In genomic region chr10:96500519-96500918, GRCh38 we compare ENCODE assay signal across 24 cellular contexts. TPM values are rescaled to one million over a fixed set of nuclear protein-coding genes. Genes with fewer than 3 reads are reported as not detected.
"Had no signal": no experiment of that assay in that cellular context is flagged by ENCODE, and none has a peak within 500 bp of the region (broad histone marks: within the 10 kb centered on the region; RNA-seq: fewer than 3 reads in every experiment).

No MANE protein-coding gene starts in this region.

- H3K9me3 Mint-ChIP-seq: endodermal cell; memory B cell; natural killer cell treated with Interleukin-12 subunit alpha and Interleukin-12 subunit beta and Interleukin-15 and Interleukin-18, amount 100 ng/mL, for 72 hours; neural progenitor cell; stimulated activated memory B cell treated with anti-CD40 and anti-IgM and Interleukin-4, amounts not matched to agents 10 μg/mL and 1 μg/mL and 100 μg/mL, for 72 hours; stimulated activated naive CD8-positive, alpha-beta T cell treated with anti-CD3 and anti-CD28 coated beads, Interleukin-15, Interleukin-2, amounts not matched to agents 100 ng/mL and 50 ng/mL, for 24 hours had no signal

- H3K36me3 Mint-ChIP-seq: memory B cell; natural killer cell treated with Interleukin-12 subunit alpha and Interleukin-12 subunit beta and Interleukin-15 and Interleukin-18, amount 100 ng/mL, for 72 hours; stimulated activated memory B cell treated with anti-CD40 and anti-IgM and Interleukin-4, amounts not matched to agents 10 μg/mL and 1 μg/mL and 100 μg/mL, for 72 hours had no signal

- ATAC-seq: foreskin keratinocyte; lower lobe of right lung; natural killer cell treated with Interleukin-12 subunit alpha and Interleukin-12 subunit beta and Interleukin-15 and Interleukin-18, amount 100 ng/mL, for 72 hours; pancreas; sciatic nerve; stimulated activated memory B cell treated with anti-CD40 and anti-IgM and Interleukin-4, amounts not matched to agents 10 μg/mL and 1 μg/mL and 100 μg/mL, for 72 hours; upper lobe of right lung had no signal

- H3K4me1 Mint-ChIP-seq: endodermal cell; memory B cell; stimulated activated memory B cell treated with anti-CD40 and anti-IgM and Interleukin-4, amounts not matched to agents 10 μg/mL and 1 μg/mL and 100 μg/mL, for 72 hours had no signal

- H3K4me3 ChIP-seq: coronary artery, lower lobe of right lung, neural progenitor cell, pancreas, spleen, testis, tibial nerve, upper lobe of right lung, vagina had no signal

- H3K27ac ChIP-seq: coronary artery, foreskin keratinocyte, lower lobe of right lung, neural progenitor cell, pancreas, spleen, testis, tibial nerve, upper lobe of right lung, vagina had no signal

- H2AFZ ChIP-seq: neural progenitor cell had no signal

- H3K36me3 ChIP-seq: lower lobe of right lung, neural progenitor cell, pancreas, spleen, tibial nerve, upper lobe of right lung, vagina had no signal

- H3K9ac ChIP-seq: neural progenitor cell had no signal

- H3K27me3 ChIP-seq: foreskin keratinocyte, neural progenitor cell, pancreas, spleen, testis, tibial nerve, vagina had no signal

- H3K27ac Mint-ChIP-seq: endodermal cell; memory B cell; natural killer cell treated with Interleukin-12 subunit alpha and Interleukin-12 subunit beta and Interleukin-15 and Interleukin-18, amount 100 ng/mL, for 72 hours; neural progenitor cell; progenitor cell of endocrine pancreas; stimulated activated memory B cell treated with anti-CD40 and anti-IgM and Interleukin-4, amounts not matched to agents 10 μg/mL and 1 μg/mL and 100 μg/mL, for 72 hours; stimulated activated naive CD8-positive, alpha-beta T cell treated with anti-CD3 and anti-CD28 coated beads, Interleukin-15, Interleukin-2, amounts not matched to agents 100 ng/mL and 50 ng/mL, for 24 hours had no signal

- DNase-seq: effector CD4-positive, alpha-beta T cell; endodermal cell; erythroblast; foreskin keratinocyte; lower lobe of right lung; midbrain; nucleus accumbens; pancreas; spleen; stimulated activated CD4-positive, alpha-beta T cell treated with anti-CD3 and anti-CD28 coated beads, Interleukin-15, amount 100 ng/mL, for 24 hours; stimulated activated CD4-positive, alpha-beta T cell treated with anti-CD3 and anti-CD28 coated beads, Interleukin-1b, Interleukin-23, amount 100 ng/mL, for 48 hours; stimulated activated CD4-positive, alpha-beta T cell treated with anti-CD3 and anti-CD28 coated beads, Interleukin-4, amount 100 ng/mL, for 24 hours; testis; upper lobe of right lung had no signal

- H3K9me3 ChIP-seq: lower lobe of right lung, pancreas, spleen, testis, tibial nerve, upper lobe of right lung, vagina had no signal

- H3K4me3 Mint-ChIP-seq: endodermal cell; memory B cell; natural killer cell treated with Interleukin-12 subunit alpha and Interleukin-12 subunit beta and Interleukin-15 and Interleukin-18, amount 100 ng/mL, for 72 hours; neural progenitor cell; stimulated activated memory B cell treated with anti-CD40 and anti-IgM and Interleukin-4, amounts not matched to agents 10 μg/mL and 1 μg/mL and 100 μg/mL, for 72 hours; stimulated activated naive CD8-positive, alpha-beta T cell treated with anti-CD3 and anti-CD28 coated beads, Interleukin-15, Interleukin-2, amounts not matched to agents 100 ng/mL and 50 ng/mL, for 24 hours had no signal

- H3K4me2 ChIP-seq: neural progenitor cell had no signal

- H3K4me1 ChIP-seq: lower lobe of right lung, neural progenitor cell, pancreas, spleen, testis, tibial nerve, upper lobe of right lung, vagina had no signal

RNA-seq across cellular contexts. Expression of gene TLL2, which starts 13.2 kb away (rescaled TPM):
- total RNA-seq: lower lobe of right lung, upper lobe of right lung had no signal
